Comparison of ENCODE assay signal across 8 cellular contexts in genomic region chr9:126516936-126517750, GRCh38.
A peak's percentile ranks its signal among the peaks of the same experiment; 100 is the strongest.
DNase-seq lines count a peak whose midpoint lies in the region; ATAC-seq and TF ChIP-seq lines count a peak whose summit lies in the region.

No MANE protein-coding gene starts in this region.

- peak; percentile 82 for ATAC-seq in activated CD4-positive, alpha-beta T cell treated with anti-CD3 and anti-CD28 coated beads for 36 hours
- no peak for ATAC-seq in GM18502 (IDR thresholded peaks at IDR 0.05; ENCODE audit: poor library complexity, unreplicated experiment)

- peak; percentile 76 for DNase-seq in activated CD4-positive, alpha-beta T cell treated with anti-CD3 and anti-CD28 coated beads for 36 hours
- DNase-seq in activated CD4-positive, alpha-beta T cell treated with anti-CD3 and anti-CD28 coated beads for 1 hour, result no peak
- DNase-seq in NCI-H2107 treated with DMSO at 0.1 percent for 48 hours (lab: John Stamatoyannopoulos, UW; ENCODE audit: unreplicated experiment), result peak; percentile 16
- peak; percentile 27 for DNase-seq in activated CD8-positive, alpha-beta memory T cell treated with anti-CD3 and anti-CD28 coated beads, Interleukin-2, amount 50 U/mL, for 24 hours (ENCODE audit: extremely low read depth)
- peak; percentile 74 for DNase-seq in fibroblast of the conjunctiva (ENCODE audit: low read depth)
- no peak for DNase-seq in osteocyte (ENCODE audit: extremely low spot score, unreplicated experiment)
- DNase-seq in cortex of kidney (lab: John Stamatoyannopoulos, UW), result no peak

- no peaks in the 10 kb centered on the region for H3K36me3 Mint-ChIP-seq in activated CD4-positive, alpha-beta T cell treated with anti-CD3 and anti-CD28 coated beads for 36 hours (ENCODE audit: low read depth)
- H3K36me3 Mint-ChIP-seq in osteocyte (ENCODE audit: unreplicated experiment), result no peaks in the 10 kb centered on the region

- TF ChIP-seq CTCF in osteocyte (IDR thresholded peaks at IDR 0.05), result no peak

- H3K27me3 Mint-ChIP-seq in activated CD4-positive, alpha-beta T cell treated with anti-CD3 and anti-CD28 coated beads for 36 hours, result peaks cover 59% of the 10 kb centered on the region
- peaks cover 3% of the 10 kb centered on the region for H3K27me3 Mint-ChIP-seq in osteocyte (ENCODE audit: unreplicated experiment)

- intact Hi-C loops in activated CD4-positive, alpha-beta T cell treated with anti-CD3 and anti-CD28 coated beads for 36 hours (cut with DNase I, micrococcal nuclease), result loop anchor here (1.0 to 10.0 kb wide), 8 partner anchors 40 to 996 kb away; partner anchors contain the start of genes PBX3 (in 1 of the 2) and ZBTB43 (in 1 of the 2)

- peaks cover 34% of the 10 kb centered on the region for H3K4me1 Mint-ChIP-seq in activated CD4-positive, alpha-beta T cell treated with anti-CD3 and anti-CD28 coated beads for 36 hours
- H3K4me1 Mint-ChIP-seq in osteocyte (ENCODE audit: unreplicated experiment), result peaks cover 37% of the 10 kb centered on the region

- POLR2A ChIA-PET in activated CD4-positive, alpha-beta T cell treated with anti-CD3 and anti-CD28 coated beads for 36 hours (lab: Charles Lee), result no interaction called here

- CTCF ChIA-PET in activated CD4-positive, alpha-beta T cell treated with anti-CD3 and anti-CD28 coated beads for 36 hours (lab: Charles Lee), result interaction anchor here (0.6 to 1.5 kb wide), 9 partner anchors 9 to 1387 kb away, joined by 3 to 5 read pairs (median 3); no protein-coding TSS in a partner anchor

- H3K9me3 Mint-ChIP-seq in activated CD4-positive, alpha-beta T cell treated with anti-CD3 and anti-CD28 coated beads for 36 hours (ENCODE audit: low read depth), result no peaks in the 10 kb centered on the region
- no peaks in the 10 kb centered on the region for H3K9me3 Mint-ChIP-seq in osteocyte (ENCODE audit: unreplicated experiment)

- peak overlapping the region; percentile 66 for H3K27ac Mint-ChIP-seq in activated CD4-positive, alpha-beta T cell treated with anti-CD3 and anti-CD28 coated beads for 36 hours
- H3K27ac Mint-ChIP-seq in osteocyte (ENCODE audit: unreplicated experiment), result peak overlapping the region; percentile 82

- H3K4me3 Mint-ChIP-seq in activated CD4-positive, alpha-beta T cell treated with anti-CD3 and anti-CD28 coated beads for 36 hours, result peak overlapping the region; percentile 61
- H3K4me3 Mint-ChIP-seq in osteocyte (ENCODE audit: unreplicated experiment), result peak overlapping the region; percentile 72

Comparison
In these comparisons a context has a peak if more than half of its experiments do, and no peak if none do; other contexts are left out.
1. DNase-seq: peak in activated CD4-positive, alpha-beta T cell treated with anti-CD3 and anti-CD28 coated beads for 36 hours (single experiment), NCI-H2107 treated with DMSO at 0.1 percent for 48 hours (single experiment), activated CD8-positive, alpha-beta memory T cell treated with anti-CD3 and anti-CD28 coated beads, Interleukin-2, amount 50 U/mL, for 24 hours (single experiment) and fibroblast of the conjunctiva (single experiment); none in activated CD4-positive, alpha-beta T cell treated with anti-CD3 and anti-CD28 coated beads for 1 hour (single experiment), osteocyte (single experiment) and cortex of kidney (single experiment).